In genomic region chr4:188012546-188012945, GRCh38 we compare ENCODE assay signal across 25 cellular contexts. TPM values are rescaled to one million over a fixed set of nuclear protein-coding genes. Genes with fewer than 3 reads are reported as not detected.
A peak's percentile ranks its signal among the peaks of the same experiment; 100 is the strongest.
DNase-seq lines count a peak whose midpoint lies in the region; ATAC-seq, FAIRE-seq and TF ChIP-seq lines count a peak whose summit lies in the region.
"Had no signal": no experiment of that assay in that cellular context is flagged by ENCODE, and none has a peak within 500 bp of the region (broad histone marks: within the 10 kb centered on the region; RNA-seq: fewer than 3 reads in every experiment).

No MANE protein-coding gene starts in this region.

- no peak for ATAC-seq in WTC11
- ATAC-seq: HCT116 had no signal

- no peak overlapping the region for H3K9ac ChIP-seq in neural progenitor cell

- no peak for TF ChIP-seq POLR2A in breast epithelium (IDR thresholded peaks at IDR 0.05)

- no peaks in the 10 kb centered on the region for H3K27me3 Mint-ChIP-seq in MCF 10A (ENCODE audit: insufficient read depth, unreplicated experiment)
- H3K27me3 Mint-ChIP-seq in WTC11 (ENCODE audit: low read depth): no peaks in the 10 kb centered on the region
- H3K27me3 Mint-ChIP-seq in neural progenitor cell (ENCODE audit: insufficient read depth, low read depth): no peaks in the 10 kb centered on the region
- H3K27me3 Mint-ChIP-seq: CD4-positive, CD25-positive, alpha-beta regulatory T cell; CD8-positive, alpha-beta memory T cell had no signal

- H3K9me3 ChIP-seq in breast epithelium (no peaks in the 10 kb centered on the region), neural progenitor cell (ENCODE audit: low read depth) (no peaks in the 10 kb centered on the region)
- H3K9me3 ChIP-seq: BE2C had no signal

- H3K36me3 ChIP-seq in breast epithelium (no peaks in the 10 kb centered on the region), neural progenitor cell (no peaks in the 10 kb centered on the region)
- H3K36me3 ChIP-seq: BE2C had no signal

- H3F3A ChIP-seq in neural progenitor cell (ENCODE audit: low read depth): peaks cover 5% of the 10 kb centered on the region

- no peak for TF ChIP-seq CTCF in MCF 10A (IDR thresholded peaks at IDR 0.05; ENCODE audit: unreplicated experiment)
- no peak for TF ChIP-seq CTCF in breast epithelium (IDR thresholded peaks at IDR 0.05)
- no peak for TF ChIP-seq CTCF in WTC11 (IDR thresholded peaks at IDR 0.05)
- TF ChIP-seq CTCF in neural progenitor cell (IDR thresholded peaks at IDR 0.05): no peak
- no peak for TF ChIP-seq CTCF in dorsolateral prefrontal cortex (IDR thresholded peaks at IDR 0.05 in 54 of 56, conservative IDR thresholded peaks at IDR 0.05 in 2 of 56; ENCODE audit: low read depth in 1 of 56, partially characterized antibody in 56 of 56)

- H3K4me1 Mint-ChIP-seq in MCF 10A (ENCODE audit: insufficient read depth, unreplicated experiment) (peaks cover 38% of the 10 kb centered on the region), WTC11 (peaks cover 37% of the 10 kb centered on the region), neural progenitor cell (peaks cover 15% of the 10 kb centered on the region)
- H3K4me1 Mint-ChIP-seq: CD4-positive, CD25-positive, alpha-beta regulatory T cell; CD8-positive, alpha-beta memory T cell had no signal

- CTCF ChIA-PET in MCF 10A (lab: Yijun Ruan, JAX) (interaction anchor here (0.7 kb wide), 1 partner anchor 1302 kb away, joined by 3 read pairs; no protein-coding TSS in a partner anchor), WTC11 (lab: Charles Lee) (no interaction called here)

- peak; percentile 63 for DNase-seq in MCF 10A (ENCODE audit: unreplicated experiment)
- no peak for DNase-seq in breast epithelium (ENCODE audit: low spot score in 2 of 2)
- no peak for DNase-seq in WTC11 (ENCODE audit: low spot score)
- DNase-seq in neural progenitor cell (ENCODE audit: low spot score): no peak
- peak; percentile 25 for DNase-seq in urothelium cell line (ENCODE audit: low spot score)
- DNase-seq in dorsolateral prefrontal cortex: no peak
- no peak for DNase-seq in AG08396 (ENCODE audit: low spot score)
- DNase-seq in MV-4-11 (lab: John Stamatoyannopoulos, UW): no peak
- DNase-seq: BE2C; C1 segment of cervical spinal cord; CD4-positive, CD25-positive, alpha-beta regulatory T cell; CD8-positive, alpha-beta memory T cell; COR-L47; DMS 273 treated with DMSO at 0.1 percent for 48 hours; DMS53; DND-41; HFFc6 had no signal

- H3K4me1 ChIP-seq in breast epithelium (no peaks in the 10 kb centered on the region), neural progenitor cell (peaks cover 12% of the 10 kb centered on the region)
- H3K4me1 ChIP-seq: BE2C had no signal

- intact Hi-C loops in MCF 10A (cut with micrococcal nuclease): no loop called here
- intact Hi-C loops in breast epithelium (cut with DNase I; ENCODE audit: low total_unique reads): no loop called here
- intact Hi-C loops in dorsolateral prefrontal cortex (cut with DNase I): no loop called here

- H3K36me3 Mint-ChIP-seq in MCF 10A (ENCODE audit: insufficient read depth, unreplicated experiment) (no peaks in the 10 kb centered on the region), WTC11 (peaks cover 7% of the 10 kb centered on the region), neural progenitor cell (no peaks in the 10 kb centered on the region)
- H3K36me3 Mint-ChIP-seq: CD4-positive, CD25-positive, alpha-beta regulatory T cell; CD8-positive, alpha-beta memory T cell had no signal

- no peak for FAIRE-seq in urothelium cell line (lab: Jason Lieb, UNC)
- FAIRE-seq: G401.6, GM12891, GM18507, H54 had no signal

- peaks cover 17% of the 10 kb centered on the region for H3K9me3 Mint-ChIP-seq in MCF 10A (ENCODE audit: unreplicated experiment)
- H3K9me3 Mint-ChIP-seq in WTC11: no peaks in the 10 kb centered on the region
- no peaks in the 10 kb centered on the region for H3K9me3 Mint-ChIP-seq in neural progenitor cell

- no peak overlapping the region for H3K4me3 Mint-ChIP-seq in MCF 10A (ENCODE audit: unreplicated experiment)
- H3K4me3 Mint-ChIP-seq in WTC11: no peak overlapping the region
- H3K4me3 Mint-ChIP-seq in neural progenitor cell: no peak overlapping the region
- H3K4me3 Mint-ChIP-seq: CD4-positive, CD25-positive, alpha-beta regulatory T cell; CD8-positive, alpha-beta memory T cell; HFFc6 had no signal

- no peaks in the 10 kb centered on the region for H3K79me2 ChIP-seq in neural progenitor cell (ENCODE audit: low read depth)

- H3K4me2 ChIP-seq in neural progenitor cell: no peak overlapping the region

- no peaks in the 10 kb centered on the region for H3K27me3 ChIP-seq in breast epithelium
- H3K27me3 ChIP-seq in neural progenitor cell: no peaks in the 10 kb centered on the region
- H3K27me3 ChIP-seq in dorsolateral prefrontal cortex: peaks cover 0 to 10% (median 0%) of the 10 kb centered on the region in 45 donors
- H3K27me3 ChIP-seq: BE2C had no signal

- H4K20me1 ChIP-seq in neural progenitor cell (ENCODE audit: low read depth): no peaks in the 10 kb centered on the region

- no TSS peak for BruUV-seq in MCF 10A (replicated peaks; lab: Mats Ljungman, UMichigan)

- POLR2A ChIA-PET in MCF 10A (lab: Yijun Ruan, JAX) (no interaction called here), WTC11 (lab: Charles Lee) (no interaction called here)

- H2AFZ ChIP-seq in neural progenitor cell (replicated peaks): no peak overlapping the region

- H3K27ac Mint-ChIP-seq in MCF 10A (ENCODE audit: low read depth, unreplicated experiment): peak overlapping the region; percentile 35
- peak overlapping the region; percentile 81; the same call in 1 of the 2 replicates for H3K27ac Mint-ChIP-seq in WTC11
- H3K27ac Mint-ChIP-seq in neural progenitor cell: peak overlapping the region; percentile 91
- H3K27ac Mint-ChIP-seq: CD4-positive, CD25-positive, alpha-beta regulatory T cell; CD8-positive, alpha-beta memory T cell; HFFc6 had no signal

- no peak overlapping the region for H3K27ac ChIP-seq in breast epithelium
- no peak overlapping the region for H3K27ac ChIP-seq in neural progenitor cell
- no peak overlapping the region for H3K27ac ChIP-seq in dorsolateral prefrontal cortex
- H3K27ac ChIP-seq: 22Rv1, HL-60 had no signal

- H3K4me3 ChIP-seq in breast epithelium (no peak overlapping the region), neural progenitor cell (no peak overlapping the region), dorsolateral prefrontal cortex (no peak overlapping the region)

TF ChIP-seq in WTC11, 78 proteins besides CTCF, POLR2A, EP300 and RAD21 (continues in another document):
- TF ChIP-seq NFATC4 (CRISPR knock-in tag; IDR thresholded peaks at IDR 0.05) (no peak), FOXJ3 (CRISPR knock-in tag; IDR thresholded peaks at IDR 0.05; ENCODE audit: borderline replicate concordance) (no peak), NR1H2 (CRISPR knock-in tag; IDR thresholded peaks at IDR 0.05) (no peak), ZMAT4 (CRISPR knock-in tag; IDR thresholded peaks at IDR 0.05) (no peak), ZNF416 (CRISPR knock-in tag; IDR thresholded peaks at IDR 0.05) (no peak), NFYB (CRISPR knock-in tag; conservative IDR thresholded peaks at IDR 0.05; ENCODE audit: low read depth) (no peak), FOXK1 (CRISPR knock-in tag; IDR thresholded peaks at IDR 0.05) (no peak), GABPB1 (CRISPR knock-in tag; IDR thresholded peaks at IDR 0.05) (no peak), PRRX2 (CRISPR knock-in tag; IDR thresholded peaks at IDR 0.05) (no peak)
- TF ChIP-seq, protein P1, sequence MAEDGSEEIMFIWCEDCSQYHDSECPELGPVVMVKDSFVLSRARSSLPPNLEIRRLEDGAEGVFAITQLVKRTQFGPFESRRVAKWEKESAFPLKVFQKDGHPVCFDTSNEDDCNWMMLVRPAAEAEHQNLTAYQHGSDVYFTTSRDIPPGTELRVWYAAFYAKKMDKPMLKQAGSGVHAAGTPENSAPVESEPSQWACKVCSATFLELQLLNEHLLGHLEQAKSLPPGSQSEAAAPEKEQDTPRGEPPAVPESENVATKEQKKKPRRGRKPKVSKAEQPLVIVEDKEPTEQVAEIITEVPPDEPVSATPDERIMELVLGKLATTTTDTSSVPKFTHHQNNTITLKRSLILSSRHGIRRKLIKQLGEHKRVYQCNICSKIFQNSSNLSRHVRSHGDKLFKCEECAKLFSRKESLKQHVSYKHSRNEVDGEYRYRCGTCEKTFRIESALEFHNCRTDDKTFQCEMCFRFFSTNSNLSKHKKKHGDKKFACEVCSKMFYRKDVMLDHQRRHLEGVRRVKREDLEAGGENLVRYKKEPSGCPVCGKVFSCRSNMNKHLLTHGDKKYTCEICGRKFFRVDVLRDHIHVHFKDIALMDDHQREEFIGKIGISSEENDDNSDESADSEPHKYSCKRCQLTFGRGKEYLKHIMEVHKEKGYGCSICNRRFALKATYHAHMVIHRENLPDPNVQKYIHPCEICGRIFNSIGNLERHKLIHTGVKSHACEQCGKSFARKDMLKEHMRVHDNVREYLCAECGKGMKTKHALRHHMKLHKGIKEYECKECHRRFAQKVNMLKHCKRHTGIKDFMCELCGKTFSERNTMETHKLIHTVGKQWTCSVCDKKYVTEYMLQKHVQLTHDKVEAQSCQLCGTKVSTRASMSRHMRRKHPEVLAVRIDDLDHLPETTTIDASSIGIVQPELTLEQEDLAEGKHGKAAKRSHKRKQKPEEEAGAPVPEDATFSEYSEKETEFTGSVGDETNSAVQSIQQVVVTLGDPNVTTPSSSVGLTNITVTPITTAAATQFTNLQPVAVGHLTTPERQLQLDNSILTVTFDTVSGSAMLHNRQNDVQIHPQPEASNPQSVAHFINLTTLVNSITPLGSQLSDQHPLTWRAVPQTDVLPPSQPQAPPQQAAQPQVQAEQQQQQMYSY (CRISPR knock-in tag; IDR thresholded peaks at IDR 0.05): no peak

RNA-seq across cellular contexts. Expression of gene ZFP42, which starts 17.0 kb away (rescaled TPM):
- total RNA-seq in MCF 10A (2022) (not detected in 2 replicates), breast epithelium (not detected), WTC11 (2021) (120 to 128 TPM (median 122 TPM) in 3 replicates), neural progenitor cell (ENCODE audit: low replicate concordance) (36.4 and 54.5 TPM in 2 replicates), dorsolateral prefrontal cortex (not detected)
- total RNA-seq: CD4-positive, CD25-positive, alpha-beta regulatory T cell; CD8-positive, alpha-beta memory T cell; HFFc6; HT1080 had no signal

Comparison
In these comparisons a context has a peak if more than half of its experiments do, and no peak if none do; other contexts are left out.
1. DNase-seq: peak in MCF 10A (single experiment) and urothelium cell line (single experiment); none in breast epithelium (0 of 2), WTC11 (single experiment), neural progenitor cell (single experiment), dorsolateral prefrontal cortex (0 of 10), AG08396 (single experiment) and MV-4-11 (single experiment).
2. H3K27ac Mint-ChIP-seq: peak in every context shown above with its lines; median percentile 91 in neural progenitor cell; 81 in WTC11; 35 in MCF 10A.
3. RNA of gene ZFP42, which starts 17.0 kb away (total RNA-seq): 120 to 128 TPM in WTC11 and 36.4 to 54.5 TPM in neural progenitor cell; not detected in MCF 10A, not detected in breast epithelium and not detected in dorsolateral prefrontal cortex; every median in the first group is over 10 times any median in the second.